ENCODE assay signal across 1 cellular context in genomic region chr1:215001419-215002021, GRCh38.
TF ChIP-seq lines count a peak whose summit lies in the region.

No MANE protein-coding gene starts in this region.

TF ChIP-seq in GM12878, 131 proteins besides CTCF, POLR2A, EP300 and RAD21 (continued from another document):
- no peak for TF ChIP-seq BCL3 (IDR thresholded peaks at IDR 0.05; ENCODE audit: borderline replicate concordance, insufficient read depth, low read depth, low read length, poor library complexity, severe bottlenecking)
- TF ChIP-seq GATAD2B (conservative IDR thresholded peaks at IDR 0.05; ENCODE audit: low read depth) = peak; percentile 49; the same call in 1 of the 2 replicates
- TF ChIP-seq MLLT1 (IDR thresholded peaks at IDR 0.05) = peak; percentile 96
- no peak for TF ChIP-seq BCLAF1 (IDR thresholded peaks at IDR 0.05)
- TF ChIP-seq SREBF1 (IDR thresholded peaks at IDR 0.05; ENCODE audit: low read length) = no peak
- peak; percentile 74; the same call in 1 of the 2 replicates for TF ChIP-seq ZBED1 (IDR thresholded peaks at IDR 0.05; ENCODE audit: borderline replicate concordance)
- TF ChIP-seq SMAD5 (IDR thresholded peaks at IDR 0.05; ENCODE audit: low read depth) = no peak
- TF ChIP-seq SKIL (IDR thresholded peaks at IDR 0.05; ENCODE audit: low read depth, poor library complexity, severe bottlenecking) = peak; percentile 90
- TF ChIP-seq CREM (IDR thresholded peaks at IDR 0.05; ENCODE audit: low read depth) = peak; percentile 82; the same call in 1 of the 2 replicates
- peak; percentile 86 to 90 for TF ChIP-seq IKZF2 (IDR thresholded peaks at IDR 0.05)
- 0 out of 2 replicates have a peak, but pooled peaks have one; percentile 47 for TF ChIP-seq PAX5 (IDR thresholded peaks at IDR 0.05; ENCODE audit: borderline replicate concordance, low read depth, low read length)
- TF ChIP-seq NBN (IDR thresholded peaks at IDR 0.05) = peak; percentile 80
- no peak for TF ChIP-seq YBX1 (IDR thresholded peaks at IDR 0.05)
- TF ChIP-seq FOXK2 (IDR thresholded peaks at IDR 0.05) = no peak
- 0 out of 2 replicates have a peak, but pooled peaks have one; percentile 18 for TF ChIP-seq MEF2A (IDR thresholded peaks at IDR 0.05; ENCODE audit: insufficient read depth, low read depth, low read length)
- no peak for TF ChIP-seq RAD51 (IDR thresholded peaks at IDR 0.05)
- TF ChIP-seq CHD2 (IDR thresholded peaks at IDR 0.05; ENCODE audit: borderline replicate concordance, low read depth, low read length) = peak; percentile 50; the same call in 1 of the 2 replicates
- TF ChIP-seq EED (IDR thresholded peaks at IDR 0.05; ENCODE audit: low read depth) = peak; percentile 86
- peak; percentile 24 for TF ChIP-seq MEF2B (IDR thresholded peaks at IDR 0.05; ENCODE audit: partially characterized antibody, poor library complexity, severe bottlenecking)
- TF ChIP-seq RELB (IDR thresholded peaks at IDR 0.05; ENCODE audit: low read depth) = 0 out of 2 replicates have a peak, but pooled peaks have one; percentile 31
- TF ChIP-seq PML (IDR thresholded peaks at IDR 0.05; ENCODE audit: low read length) = peak; percentile 68; the same call in 1 of the 2 replicates
- peak; percentile 93 for TF ChIP-seq BCL11A (IDR thresholded peaks at IDR 0.05; ENCODE audit: low read depth, low read length)
- peak in 1 of 2 experiments; percentile 34; a peak in 3 of 4 replicates for TF ChIP-seq BHLHE40 (IDR thresholded peaks at IDR 0.05; ENCODE audit: borderline replicate concordance in 1 of 2, low read depth in 2 of 2, low read length in 1 of 2)
- peak; percentile 87 for TF ChIP-seq DPF2 (IDR thresholded peaks at IDR 0.05)
- TF ChIP-seq NFIC (IDR thresholded peaks at IDR 0.05; ENCODE audit: low read depth, low read length) = peak; percentile 92
- peak; percentile 89 for TF ChIP-seq NR2F1 (conservative IDR thresholded peaks at IDR 0.05)
- TF ChIP-seq CHD1 (IDR thresholded peaks at IDR 0.05; ENCODE audit: low read depth, low read length) = peak; percentile 90
- 0 out of 2 replicates have a peak, but pooled peaks have one; percentile 37 for TF ChIP-seq CBFB (IDR thresholded peaks at IDR 0.05; ENCODE audit: low read depth)
- no peak for TF ChIP-seq KAT2A (conservative IDR thresholded peaks at IDR 0.05; ENCODE audit: control insufficient read depth, low read depth, low read length)
- TF ChIP-seq YY1 (IDR thresholded peaks at IDR 0.05; ENCODE audit: low read depth, low read length) = peak; percentile 44; the same call in 1 of the 2 replicates
- TF ChIP-seq MTA3 (IDR thresholded peaks at IDR 0.05; ENCODE audit: borderline replicate concordance, low read length) = peak; percentile 67
